In genomic region chr4:186982160-186982559, GRCh38 we compare ENCODE assay signal across 29 cellular contexts.
"Had no signal": no experiment of that assay in that cellular context is flagged by ENCODE, and none has a peak within 500 bp of the region (broad histone marks: within the 10 kb centered on the region; RNA-seq: fewer than 3 reads in every experiment).

No MANE protein-coding gene starts in this region.

- ATAC-seq: left cardiac atrium; left lung; naive thymus-derived CD4-positive, alpha-beta T cell; natural killer cell treated with Interleukin-12 subunit alpha and Interleukin-12 subunit beta and Interleukin-15 and Interleukin-18, amount 100 ng/mL, for 72 hours; pancreas; right cardiac atrium; sciatic nerve; stimulated activated naive B cell treated with anti-CD40 and anti-IgM and Interleukin-4, amounts not matched to agents 10 μg/mL and 1 μg/mL and 100 μg/mL, for 72 hours; stimulated activated naive CD8-positive, alpha-beta T cell treated with anti-CD3 and anti-CD28 coated beads, Interleukin-15, Interleukin-2, amounts not matched to agents 100 U/mL and 50 U/mL, for 24 hours had no signal

- FAIRE-seq: keratinocyte, pancreas had no signal

- H3K36me3 ChIP-seq: left lung, lower lobe of right lung, pancreas, prostate gland, stomach, thyroid gland, transverse colon, upper lobe of left lung, vagina had no signal

- H3K79me2 ChIP-seq: hepatocyte had no signal

- H3K27ac ChIP-seq: hepatocyte, left lung, lower lobe of right lung, pancreas, prostate gland, skin epidermis, stomach, testis, thyroid gland, transverse colon, upper lobe of left lung, vagina had no signal

- H3K27me3 ChIP-seq: hepatocyte, left lung, pancreas, stomach, testis, thyroid gland, transverse colon, upper lobe of left lung, vagina had no signal

- H3K4me3 ChIP-seq: hepatocyte, left lung, lower lobe of right lung, pancreas, prostate gland, skin epidermis, stomach, testis, thyroid gland, transverse colon, upper lobe of left lung, vagina had no signal

- DNase-seq: kidney glomerular epithelial cell; left cardiac atrium; left lung; lower lobe of right lung; mammary epithelial cell; mesendoderm; naive thymus-derived CD4-positive, alpha-beta T cell; pancreas; posterior cingulate gyrus; retina; right cardiac atrium; stimulated activated CD4-positive, alpha-beta T cell treated with anti-CD3 and anti-CD28 coated beads, Interleukin-12 subunit alpha, Interleukin-12 subunit beta, amount 100 ng/mL, for 4 hours; stimulated activated CD4-positive, alpha-beta T cell treated with anti-CD3 and anti-CD28 coated beads, Interleukin-15, amount 100 ng/mL, for 24 hours; stimulated activated CD4-positive, alpha-beta T cell treated with anti-CD3 and anti-CD28 coated beads, Interleukin-2, amount 100 ng/mL, for 24 hours; stimulated activated CD4-positive, alpha-beta T cell treated with anti-CD3 and anti-CD28 coated beads, Interleukin-4, amount 100 ng/mL, for 1 hour; stimulated activated naive B cell treated with anti-CD40 and anti-IgM and Interleukin-4, amounts not matched to agents 10 μg/mL and 1 μg/mL and 100 μg/mL, for 72 hours; stimulated activated naive CD8-positive, alpha-beta T cell treated with anti-CD3 and anti-CD28 coated beads, Interleukin-15, Interleukin-2, amounts not matched to agents 100 U/mL and 50 U/mL, for 24 hours; stomach; testis; thyroid gland; transverse colon; upper lobe of left lung had no signal

- H3K4me2 ChIP-seq: hepatocyte had no signal

- H3K4me1 ChIP-seq: left lung, lower lobe of right lung, pancreas, prostate gland, testis, thyroid gland, transverse colon, upper lobe of left lung, vagina had no signal

- H2AFZ ChIP-seq: hepatocyte had no signal

- H3K9me3 ChIP-seq: left lung, lower lobe of right lung, pancreas, prostate gland, stomach, testis, thyroid gland, transverse colon, upper lobe of left lung, vagina had no signal
